ENCODE assay signal across 26 cellular contexts in genomic region chr4:183409463-183409862, GRCh38. TPM values are rescaled to one million over a fixed set of nuclear protein-coding genes. Genes with fewer than 3 reads are reported as not detected.
DNase-seq lines count a peak whose midpoint lies in the region; ATAC-seq and TF ChIP-seq lines count a peak whose summit lies in the region.
"Had no signal": no experiment of that assay in that cellular context is flagged by ENCODE, and none has a peak within 500 bp of the region (broad histone marks: within the 10 kb centered on the region; RNA-seq: fewer than 3 reads in every experiment).

No MANE protein-coding gene starts in this region.

- H3K27ac ChIP-seq in muscle layer of duodenum (ENCODE audit: low read length) (peak overlapping the region; percentile 20), stomach (peak overlapping the region in 4 of 5 donors; percentile 23 to 53 (median 32)), caudate nucleus (ENCODE audit: low read depth, low read length) (no peak overlapping the region)
- H3K27ac ChIP-seq: C4-2B, esophagus squamous epithelium, foreskin keratinocyte, heart left ventricle, RWPE1 had no signal

- BruUV-seq in Calu3 (replicated peaks; lab: Mats Ljungman, UMichigan): no TSS peak

- no peak for ATAC-seq in activated T-cell treated with anti-CD3 and anti-CD28 coated beads, Interleukin-2, amount 50 U/mL, for 4 hours
- no peak for ATAC-seq in Right ventricle myocardium inferior
- ATAC-seq: foreskin keratinocyte; stimulated activated memory B cell treated with anti-CD40 and anti-IgM and Interleukin-4, amounts not matched to agents 10 μg/mL and 1 μg/mL and 100 μg/mL, for 72 hours; T-cell had no signal

- H3K36me3 ChIP-seq in muscle layer of duodenum (ENCODE audit: control insufficient read depth in 1 of 2, insufficient read depth in 2 of 2, low read length in 2 of 2) (no peaks in the 10 kb centered on the region), stomach (no peaks in the 10 kb centered on the region)
- H3K36me3 ChIP-seq: esophagus squamous epithelium, heart left ventricle had no signal

- H3K27ac Mint-ChIP-seq in Calu3 (ENCODE audit: unreplicated experiment) (peak overlapping the region; percentile 93), endothelial cell (ENCODE audit: unreplicated experiment) (peak overlapping the region; percentile 67)
- H3K27ac Mint-ChIP-seq: activated B cell treated with CpG ODN at 0.5 μM for 24 hours; endodermal cell; stimulated activated memory B cell treated with anti-CD40 and anti-IgM and Interleukin-4, amounts not matched to agents 10 μg/mL and 1 μg/mL and 100 μg/mL, for 72 hours had no signal

- no peak for TF ChIP-seq EP300 in stomach (IDR thresholded peaks at IDR 0.05)

- H3K9me3 ChIP-seq in muscle layer of duodenum (ENCODE audit: control insufficient read depth in 1 of 2, low read length in 2 of 2) (no peaks in the 10 kb centered on the region), stomach (no peaks in the 10 kb centered on the region)
- H3K9me3 ChIP-seq: esophagus squamous epithelium, heart left ventricle had no signal

- TF ChIP-seq POLR2A in stomach (IDR thresholded peaks at IDR 0.05): no peak

- DNase-seq in Calu3 (no peak), endothelial cell (ENCODE audit: low spot score) (no peak), stomach (no peak), NCI-H2081 (lab: John Stamatoyannopoulos, UW) (no peak), Right ventricle myocardium inferior (ENCODE audit: missing footprints) (no peak), caudate nucleus (lab: John Stamatoyannopoulos, UW) (no peak)
- no peak for DNase-seq in activated T-cell treated with anti-CD3 and anti-CD28 coated beads, Interleukin-2, amount 50 U/mL, for 4 hours
- DNase-seq: activated B cell treated with CpG ODN at 0.5 μM for 24 hours; activated T-cell treated with anti-CD3 and anti-CD28 coated beads, Interleukin-2, amount 50 U/mL, for 48 hours; central memory CD4-positive, alpha-beta T cell; dermis blood vessel endothelial cell; DND-41; endodermal cell; esophagus squamous epithelium; foreskin keratinocyte; heart left ventricle; NCI-H1092 treated with DMSO at 0.1 percent for 48 hours; NCI-H1694 treated with DMSO at 0.1 percent for 48 hours; NCI-H446 treated with DMSO at 0.1 percent for 48 hours; NCI-H82; substantia nigra; T-cell had no signal

- CTCF ChIA-PET in Calu3 (lab: Charles Lee): interaction anchor here (0.6 to 2.9 kb wide), 6 partner anchors 17 to 1675 kb away, joined by 3 to 11 read pairs (median 4); partner anchors contain the start of gene CDKN2AIP

- H3K4me1 Mint-ChIP-seq in Calu3 (ENCODE audit: low read depth, unreplicated experiment) (peaks cover 33% of the 10 kb centered on the region), endothelial cell (ENCODE audit: unreplicated experiment) (peaks cover 47% of the 10 kb centered on the region)
- peaks cover 13% of the 10 kb centered on the region for H3K4me1 Mint-ChIP-seq in activated T-cell treated with anti-CD3 and anti-CD28 coated beads, Interleukin-2, amount 50 U/mL, for 4 hours (ENCODE audit: low read depth)

- H3K4me1 ChIP-seq in muscle layer of duodenum (ENCODE audit: control insufficient read depth in 1 of 2, insufficient read depth in 2 of 2, low read length in 2 of 2) (peaks cover 0 to 5% of the 10 kb centered on the region in 2 donors), stomach (peaks cover 5 to 28% (median 20%) of the 10 kb centered on the region in 4 donors)
- H3K4me1 ChIP-seq: foreskin keratinocyte had no signal

- H3K4me3 ChIP-seq in muscle layer of duodenum (ENCODE audit: low read depth in 1 of 2, low read length in 2 of 2) (no peak overlapping the region), stomach (no peak overlapping the region)
- H3K4me3 ChIP-seq: esophagus squamous epithelium, heart left ventricle had no signal

- H3K4me3 Mint-ChIP-seq in Calu3 (ENCODE audit: low read depth, unreplicated experiment) (peak overlapping the region; percentile 74), endothelial cell (ENCODE audit: unreplicated experiment) (no peak overlapping the region)
- no peak overlapping the region for H3K4me3 Mint-ChIP-seq in activated T-cell treated with anti-CD3 and anti-CD28 coated beads, Interleukin-2, amount 50 U/mL, for 4 hours
- H3K4me3 Mint-ChIP-seq: activated B cell treated with CpG ODN at 0.5 μM for 24 hours; endodermal cell; stimulated activated memory B cell treated with anti-CD40 and anti-IgM and Interleukin-4, amounts not matched to agents 10 μg/mL and 1 μg/mL and 100 μg/mL, for 72 hours had no signal

- TF ChIP-seq CTCF in Calu3 (IDR thresholded peaks at IDR 0.05; ENCODE audit: unreplicated experiment) (no peak), endothelial cell (IDR thresholded peaks at IDR 0.05; ENCODE audit: unreplicated experiment) (no peak), stomach (IDR thresholded peaks at IDR 0.05) (no peak)

- H3K9me3 Mint-ChIP-seq in Calu3 (ENCODE audit: low read depth, unreplicated experiment): no peaks in the 10 kb centered on the region
- H3K9me3 Mint-ChIP-seq in endothelial cell (ENCODE audit: unreplicated experiment): no peaks in the 10 kb centered on the region
- no peaks in the 10 kb centered on the region for H3K9me3 Mint-ChIP-seq in activated T-cell treated with anti-CD3 and anti-CD28 coated beads, Interleukin-2, amount 50 U/mL, for 4 hours
- H3K9me3 Mint-ChIP-seq: activated B cell treated with CpG ODN at 0.5 μM for 24 hours; endodermal cell; stimulated activated memory B cell treated with anti-CD40 and anti-IgM and Interleukin-4, amounts not matched to agents 10 μg/mL and 1 μg/mL and 100 μg/mL, for 72 hours; T-cell had no signal

- H3K27me3 Mint-ChIP-seq in Calu3 (ENCODE audit: unreplicated experiment): no peaks in the 10 kb centered on the region
- peaks cover 11% of the 10 kb centered on the region for H3K27me3 Mint-ChIP-seq in endothelial cell (ENCODE audit: unreplicated experiment)
- no peaks in the 10 kb centered on the region for H3K27me3 Mint-ChIP-seq in activated T-cell treated with anti-CD3 and anti-CD28 coated beads, Interleukin-2, amount 50 U/mL, for 4 hours (ENCODE audit: low read depth)
- H3K27me3 Mint-ChIP-seq: activated B cell treated with CpG ODN at 0.5 μM for 24 hours; stimulated activated memory B cell treated with anti-CD40 and anti-IgM and Interleukin-4, amounts not matched to agents 10 μg/mL and 1 μg/mL and 100 μg/mL, for 72 hours; T-cell had no signal

- WGBS in stomach, 5 donors: 36 to 75% (median 49%) methylated on average over 4 of the region's 4 CpGs

- no peaks in the 10 kb centered on the region for H3K27me3 ChIP-seq in muscle layer of duodenum (ENCODE audit: low read depth, low read length)
- H3K27me3 ChIP-seq in stomach: no peaks in the 10 kb centered on the region
- H3K27me3 ChIP-seq: esophagus squamous epithelium, foreskin keratinocyte, heart left ventricle had no signal

- intact Hi-C loops in Calu3 (cut with micrococcal nuclease; ENCODE audit: unreplicated experiment): loop anchor here (10.0 kb wide), 1 partner anchor 335 kb away; no protein-coding TSS in a partner anchor
- intact Hi-C loops in stomach (cut with DNase I; ENCODE audit: low total_unique reads): loop anchor here (10.0 kb wide), 2 partner anchors 145 to 335 kb away; no protein-coding TSS in a partner anchor
- intact Hi-C loops in Right ventricle myocardium inferior (cut with DNase I): loop anchor here (5.0 to 10.0 kb wide), 2 partner anchors 115 to 472 kb away; no protein-coding TSS in a partner anchor

- H3K36me3 Mint-ChIP-seq in Calu3 (ENCODE audit: insufficient read depth, unreplicated experiment) (peaks cover 30% of the 10 kb centered on the region), endothelial cell (ENCODE audit: low read depth, unreplicated experiment) (peaks cover 4% of the 10 kb centered on the region)
- H3K36me3 Mint-ChIP-seq in activated T-cell treated with anti-CD3 and anti-CD28 coated beads, Interleukin-2, amount 50 U/mL, for 4 hours (ENCODE audit: insufficient read depth): no peaks in the 10 kb centered on the region
- H3K36me3 Mint-ChIP-seq: stimulated activated memory B cell treated with anti-CD40 and anti-IgM and Interleukin-4, amounts not matched to agents 10 μg/mL and 1 μg/mL and 100 μg/mL, for 72 hours; T-cell had no signal

RNA-seq across cellular contexts. Expression of gene CDKN2AIP, which starts 35.0 kb away (rescaled TPM):
- total RNA-seq in Calu3 (2022): 17.2 and 17.5 TPM in 2 replicates
- 22.0 TPM for total RNA-seq in endothelial cell (ENCODE audit: unreplicated experiment)
- total RNA-seq in stomach: 10 to 100 TPM; 19.6 to 44.3 (median 31.7) TPM
- polyA plus RNA-seq in stomach: 10 to 100 TPM; 11.0 to 21.1 (median 11.4) TPM
- total RNA-seq in activated T-cell treated with anti-CD3 and anti-CD28 coated beads, Interleukin-2, amount 50 U/mL, for 4 hours: 10 to 100 TPM; 25.6 to 27.2 (median 26.3) TPM
- total RNA-seq in Right ventricle myocardium inferior: 10.6 TPM
